25 cellular contexts compared by ENCODE assay signal in the genomic region with DNA sequence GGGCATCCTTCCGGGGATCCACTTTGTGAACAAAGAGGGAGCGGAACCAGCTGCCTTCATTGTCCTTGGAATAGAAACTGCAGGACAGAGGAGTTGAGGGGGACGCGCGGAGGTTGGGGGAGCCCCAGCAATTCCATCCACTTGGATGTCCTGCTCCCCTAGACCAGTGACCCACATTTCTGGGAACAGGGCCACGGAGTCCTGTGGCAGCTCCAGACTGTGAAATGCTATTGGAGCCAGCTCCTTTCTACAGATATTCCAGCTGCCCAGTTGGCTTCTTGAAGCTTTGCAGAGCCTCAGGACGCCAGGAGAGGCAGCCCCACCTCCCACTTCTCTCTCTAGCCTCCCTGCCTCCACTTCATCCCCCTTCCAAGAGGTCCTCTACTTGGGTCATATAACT.
"Had no signal": no experiment of that assay in that cellular context is flagged by ENCODE, and none has a peak within 500 bp of the region (broad histone marks: within the 10 kb centered on the region; RNA-seq: fewer than 3 reads in every experiment).

No MANE protein-coding gene starts in this region.

- H3K27ac ChIP-seq: brain microvascular endothelial cell, esophagus muscularis mucosa, foreskin keratinocyte, left ventricle myocardium inferior, ovary, psoas muscle, suprapubic skin, tibial artery, VCaP had no signal

- H3K4me3 ChIP-seq: esophagus muscularis mucosa, left ventricle myocardium inferior, lung, ovary, psoas muscle, suprapubic skin, tibial artery had no signal

- FAIRE-seq: astrocyte, islet of Langerhans had no signal

- H3K9me3 ChIP-seq: esophagus muscularis mucosa, left ventricle myocardium inferior, ovary, psoas muscle, suprapubic skin, tibial artery had no signal

- H3K36me3 ChIP-seq: ovary had no signal

- ATAC-seq: foreskin keratinocyte, psoas muscle, T-cell had no signal

- H3K27me3 ChIP-seq: brain microvascular endothelial cell, esophagus muscularis mucosa, foreskin keratinocyte, ovary, suprapubic skin, tibial artery had no signal

- DNase-seq: activated CD4-positive, alpha-beta memory T cell treated with anti-CD3 and anti-CD28 coated beads for 36 hours; activated CD4-positive, alpha-beta T cell treated with anti-CD3 and anti-CD28 coated beads, Interleukin-2, amount 10 ng/mL, durations not matched to agents 24 days and 14 days; activated CD4-positive, CD25-positive, alpha-beta regulatory T cell treated with anti-CD3 and anti-CD28 coated beads, Interleukin-2, amount 50 U/mL, for 72 hours; activated CD8-positive, alpha-beta memory T cell treated with anti-CD3 and anti-CD28 coated beads, Interleukin-2, amount 50 U/mL, for 4 hours; activated gamma-delta T cell; activated naive CD4-positive, alpha-beta T cell treated with anti-CD3 and anti-CD28 coated beads, Interleukin-2, amount 50 U/mL, for 16 hours; activated T-cell treated with anti-CD3 and anti-CD28 coated beads, Interleukin-2, amount 50 U/mL, for 1 hour; amniotic stem cell; brain microvascular endothelial cell; foreskin keratinocyte; left ventricle myocardium inferior; naive B cell; ovary; psoas muscle; stimulated activated CD4-positive, alpha-beta T cell treated with anti-CD3 and anti-CD28 coated beads, Interleukin-15, amount 100 ng/mL, for 24 hours; stimulated activated CD4-positive, alpha-beta T cell treated with anti-CD3 and anti-CD28 coated beads, Interleukin-2, amount 100 ng/mL, for 24 hours; stimulated activated naive CD4-positive, alpha-beta T cell; T-cell; tibial artery had no signal

- H3K4me1 ChIP-seq: esophagus muscularis mucosa, foreskin keratinocyte, left ventricle myocardium inferior, psoas muscle, suprapubic skin, tibial artery had no signal
